ENCODE assay signal across 8 cellular contexts in genomic region chr6:32609731-32610640, GRCh38. TPM values are rescaled to one million over a fixed set of nuclear protein-coding genes. Genes with fewer than 3 reads are reported as not detected.
DNase-seq lines count a peak whose midpoint lies in the region; ATAC-seq and TF ChIP-seq lines count a peak whose summit lies in the region.

No MANE protein-coding gene starts in this region.

- no peaks in the 10 kb centered on the region; the same call in 1 of the 2 replicates for H3K9me2 ChIP-seq in PC-9 (ENCODE audit: insufficient read depth)

- POLR2A ChIA-PET in PC-9 (lab: Charles Lee; ENCODE audit: unreplicated experiment): no interaction called here

- ATAC-seq in GM19372 (IDR thresholded peaks at IDR 0.05; ENCODE audit: low read depth, unreplicated experiment) (peak; percentile 90), HG03378 (IDR thresholded peaks at IDR 0.05; ENCODE audit: unreplicated experiment) (peak; percentile 83)

- TF ChIP-seq CTCF in PC-9 (conservative IDR thresholded peaks at IDR 0.05): no peak

- no peaks in the 10 kb centered on the region for H3K9me3 ChIP-seq in PC-9 (ENCODE audit: insufficient read depth, low read depth)

- H3K79me2 ChIP-seq in PC-9 (ENCODE audit: low read depth): no peaks in the 10 kb centered on the region

- intact Hi-C loops in PC-9 (cut with micrococcal nuclease; ENCODE audit: unreplicated experiment): no loop called here
- intact Hi-C loops in head of caudate nucleus (cut with DNase I): no loop called here

- no peak overlapping the region for H3K27ac ChIP-seq in PC-9

- CTCF ChIA-PET in PC-9 (lab: Charles Lee): no interaction called here

- peak; percentile 93 for DNase-seq in DMS114 treated with DMSO at 0.1 percent for 48 hours (lab: John Stamatoyannopoulos, UW; ENCODE audit: unreplicated experiment)
- peak; percentile 61 to 72 for DNase-seq in PC-9
- DNase-seq in activated naive CD4-positive, alpha-beta T cell treated with anti-CD3 and anti-CD28 coated beads, Interleukin-2, amount 50 U/mL, for 16 hours: peak; percentile 21
- DNase-seq in head of caudate nucleus: peak in 29 of 42 donors; percentile 2 to 85 (median 43)
- peak; percentile 95 for DNase-seq in pons (ENCODE audit: low spot score)
- DNase-seq in NCI-H1105 (lab: John Stamatoyannopoulos, UW): no peak

- no peaks in the 10 kb centered on the region for H3K4me1 ChIP-seq in PC-9 (replicated peaks; ENCODE audit: insufficient read depth)

- H3K27me3 ChIP-seq in PC-9 (ENCODE audit: insufficient read depth, low read depth): peaks cover 3% of the 10 kb centered on the region

- H2AFZ ChIP-seq in PC-9: no peak overlapping the region

- BruUV-seq in PC-9 (replicated peaks; lab: Mats Ljungman, UMichigan): no TSS peak

- H3F3A ChIP-seq in PC-9 (ENCODE audit: insufficient read depth, low read depth): no peaks in the 10 kb centered on the region

- H4K20me1 ChIP-seq in PC-9 (ENCODE audit: insufficient read depth): no peaks in the 10 kb centered on the region

- H3K36me3 ChIP-seq in PC-9 (ENCODE audit: low read depth): no peaks in the 10 kb centered on the region

- H3K4me2 ChIP-seq in PC-9: no peak overlapping the region

- H3K4me3 ChIP-seq in PC-9: no peak overlapping the region

RNA-seq across cellular contexts. Expression of gene HLA-DRB1, which starts 20.3 kb away (rescaled TPM):
- 2.3 and 3.1 TPM in 2 replicates for total RNA-seq in PC-9 (2021)

RNA-seq across cellular contexts. Expression of gene HLA-DQA1, which starts 27.2 kb away (rescaled TPM):
- total RNA-seq in PC-9 (2021): not detected in 2 replicates

RNA-seq across cellular contexts. Expression of gene HLA-DQB1, which starts 56.5 kb away (rescaled TPM):
- total RNA-seq in PC-9 (2021): 3.8 and 5.9 TPM in 2 replicates
